In genomic region chr10:10797467-10797866, GRCh38 we compare ENCODE assay signal across 15 cellular contexts.
DNase-seq lines count a peak whose midpoint lies in the region; ATAC-seq and TF ChIP-seq lines count a peak whose summit lies in the region.
"Had no signal": no experiment of that assay in that cellular context is flagged by ENCODE, and none has a peak within 500 bp of the region (broad histone marks: within the 10 kb centered on the region; RNA-seq: fewer than 3 reads in every experiment).

No MANE protein-coding gene starts in this region.

- peak overlapping the region; percentile 70; the same call in 1 of the 2 replicates for H3K9ac ChIP-seq in iPS-20b (ENCODE audit: low read depth, low read length)

- no peak for TF ChIP-seq CTCF in chondrocyte (IDR thresholded peaks at IDR 0.05)

- H3K36me3 ChIP-seq in ACC112 (ENCODE audit: insufficient read depth, low read length) (no peaks in the 10 kb centered on the region), iPS-20b (ENCODE audit: insufficient read depth, low read depth, low read length) (no peaks in the 10 kb centered on the region)

- H3K4me3 ChIP-seq in ACC112 (ENCODE audit: low read depth, low read length) (peak overlapping the region; percentile 56), iPS-20b (ENCODE audit: low read length) (peak overlapping the region; percentile 39; the same call in 1 of the 2 replicates)

- no peaks in the 10 kb centered on the region for H3K27me3 Mint-ChIP-seq in chondrocyte (ENCODE audit: low read depth)

- no peaks in the 10 kb centered on the region for H3K9me3 Mint-ChIP-seq in chondrocyte (ENCODE audit: low read depth)
- H3K9me3 Mint-ChIP-seq: activated naive CD4-positive, alpha-beta T cell treated with anti-CD3 and anti-CD28 coated beads, Interleukin-2, amount 50 U/mL, for 72 hours; natural killer cell treated with Interleukin-12 subunit alpha and Interleukin-12 subunit beta and Interleukin-15 and Interleukin-18, amount 100 ng/mL, for 72 hours had no signal

- H2AFZ ChIP-seq in ACC112 (ENCODE audit: low read length, unreplicated experiment): peak overlapping the region; percentile 64

- H3K27me3 ChIP-seq in ACC112 (ENCODE audit: insufficient read depth, low read length): no peaks in the 10 kb centered on the region
- peaks cover 9% of the 10 kb centered on the region; the same call in 1 of the 2 replicates for H3K27me3 ChIP-seq in iPS-20b (ENCODE audit: insufficient read depth, low read length)

- no peaks in the 10 kb centered on the region for H3K79me2 ChIP-seq in ACC112 (ENCODE audit: control insufficient read depth, insufficient read depth, low read length, unreplicated experiment)

- DNase-seq in chondrocyte (ENCODE audit: low spot score) (no peak), retina (peak; percentile 23), HuH-7 (ENCODE audit: low spot score) (no peak), NCI-H2227 (lab: John Stamatoyannopoulos, UW; ENCODE audit: unreplicated experiment) (no peak)
- DNase-seq: activated CD8-positive, alpha-beta memory T cell treated with anti-CD3 and anti-CD28 coated beads for 24 hours; KG1; NCI-H1930; T1000 had no signal

- no peak for ATAC-seq in GM18858 (IDR thresholded peaks at IDR 0.05; ENCODE audit: unreplicated experiment)
- ATAC-seq in GM18498 (IDR thresholded peaks at IDR 0.05; ENCODE audit: unreplicated experiment): no peak
- ATAC-seq: activated naive CD4-positive, alpha-beta T cell treated with anti-CD3 and anti-CD28 coated beads, Interleukin-2, amount 50 U/mL, for 72 hours; natural killer cell treated with Interleukin-12 subunit alpha and Interleukin-12 subunit beta and Interleukin-15 and Interleukin-18, amount 100 ng/mL, for 72 hours; Panc1 had no signal

- peak overlapping the region; percentile 91 for H3K27ac ChIP-seq in ACC112 (ENCODE audit: low read depth, low read length)
- H3K27ac ChIP-seq in iPS-20b (ENCODE audit: low read length): no peak overlapping the region

- H3K4me3 Mint-ChIP-seq in chondrocyte (ENCODE audit: unreplicated experiment): peak overlapping the region; percentile 5
- H3K4me3 Mint-ChIP-seq: natural killer cell treated with Interleukin-12 subunit alpha and Interleukin-12 subunit beta and Interleukin-15 and Interleukin-18, amount 100 ng/mL, for 72 hours had no signal

- H3K27ac Mint-ChIP-seq in chondrocyte (ENCODE audit: unreplicated experiment): peak overlapping the region; percentile 86
- H3K27ac Mint-ChIP-seq: activated naive CD4-positive, alpha-beta T cell treated with anti-CD3 and anti-CD28 coated beads, Interleukin-2, amount 50 U/mL, for 72 hours; natural killer cell treated with Interleukin-12 subunit alpha and Interleukin-12 subunit beta and Interleukin-15 and Interleukin-18, amount 100 ng/mL, for 72 hours had no signal

- H3K36me3 Mint-ChIP-seq in chondrocyte (ENCODE audit: low read depth): peaks cover 1% of the 10 kb centered on the region
- H3K36me3 Mint-ChIP-seq: activated naive CD4-positive, alpha-beta T cell treated with anti-CD3 and anti-CD28 coated beads, Interleukin-2, amount 50 U/mL, for 72 hours; natural killer cell treated with Interleukin-12 subunit alpha and Interleukin-12 subunit beta and Interleukin-15 and Interleukin-18, amount 100 ng/mL, for 72 hours had no signal

- H3K4me1 Mint-ChIP-seq in chondrocyte (ENCODE audit: low read depth): peaks cover 64% of the 10 kb centered on the region

- H3K4me1 ChIP-seq in ACC112 (ENCODE audit: control insufficient read depth, insufficient read depth, low read length, unreplicated experiment): peaks cover 55% of the 10 kb centered on the region
- H3K4me1 ChIP-seq in iPS-20b (ENCODE audit: insufficient read depth, low read length): peaks cover 46% of the 10 kb centered on the region

- H3K9me3 ChIP-seq in iPS-20b (ENCODE audit: insufficient read depth, low read depth, low read length): no peaks in the 10 kb centered on the region
